ENCODE assay signal across 11 cellular contexts in the genomic region with DNA sequence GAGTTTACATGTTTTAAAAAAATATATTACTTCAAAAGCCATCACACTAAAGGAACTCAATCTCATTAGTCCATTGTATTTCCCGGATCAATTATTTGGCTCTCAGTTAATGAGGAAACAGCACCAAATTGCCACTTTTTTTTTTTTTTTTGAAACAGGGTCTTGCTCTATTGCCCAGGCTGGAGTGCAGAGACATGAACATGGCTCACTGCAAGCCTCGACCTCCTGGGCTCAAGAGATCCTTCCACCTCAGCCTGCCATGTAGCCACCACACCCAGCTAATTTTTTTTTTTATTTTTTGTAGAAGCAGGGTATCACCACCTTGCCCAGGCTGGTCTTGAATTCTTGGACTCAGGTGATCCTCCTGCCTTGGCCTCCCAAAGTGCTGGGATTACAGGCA.
"Had no signal": no experiment of that assay in that cellular context is flagged by ENCODE, and none has a peak within 500 bp of the region (broad histone marks: within the 10 kb centered on the region; RNA-seq: fewer than 3 reads in every experiment).

No MANE protein-coding gene starts in this region.

- FAIRE-seq: H1, H54, HTR-8/SVneo had no signal

- H3K4me3 ChIP-seq: GM23338 had no signal

- ATAC-seq: GM23338 had no signal

- H3K9ac ChIP-seq: KMS-11 had no signal

- DNase-seq: H9, HCEC 1CT, HFFc6, IMR-90, Karpas-422, KBM-7 had no signal

- H3K27ac ChIP-seq: KMS-11 had no signal

- H2AFZ ChIP-seq: GM23338 had no signal

- H3K4me2 ChIP-seq: GM23338, KMS-11 had no signal
